1 cellular context compared by ENCODE assay signal in the genomic region with DNA sequence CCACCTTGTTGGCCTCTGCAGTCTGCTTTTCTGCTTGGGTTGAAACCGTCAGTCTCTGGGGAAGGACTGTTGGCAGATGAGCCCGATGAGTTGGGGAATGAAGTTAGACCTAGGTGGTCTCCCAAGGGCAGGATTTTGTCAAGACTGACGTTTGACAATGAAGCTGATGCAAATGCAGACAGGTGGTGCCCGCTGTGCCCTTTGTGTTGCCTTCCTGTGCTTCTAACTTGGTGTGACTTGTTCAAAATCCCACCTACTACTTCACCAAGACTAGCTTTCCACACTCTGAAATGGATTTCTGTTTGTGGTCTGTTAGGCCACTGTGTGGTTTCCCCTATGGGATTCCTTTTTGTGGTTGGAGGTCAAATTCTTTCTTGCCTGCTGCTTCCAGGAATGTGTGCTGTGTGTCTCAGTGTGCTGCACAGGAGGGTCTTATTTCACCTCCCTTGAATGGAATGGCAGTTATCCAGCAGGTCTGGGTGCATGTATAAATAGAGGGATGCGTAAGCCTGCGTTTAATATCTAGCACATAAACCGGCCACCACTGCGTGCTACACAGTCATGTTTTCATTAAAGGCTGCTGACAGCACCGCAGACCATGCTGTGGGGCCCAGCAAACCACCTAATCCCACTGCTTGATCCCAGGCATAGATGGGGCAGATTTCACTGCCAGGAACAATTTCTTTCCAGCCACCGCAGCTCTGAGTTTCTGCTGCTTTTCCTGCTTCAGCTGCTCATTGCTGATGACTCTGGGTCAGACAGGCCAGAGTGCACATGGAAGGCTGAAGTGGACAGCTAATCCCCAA.
TF ChIP-seq lines count a peak whose summit lies in the region.

No MANE protein-coding gene starts in this region.

TF ChIP-seq in HEK293, 187 proteins besides CTCF, POLR2A, EP300 and RAD21 (continued from another document):
- TF ChIP-seq, protein P1, sequence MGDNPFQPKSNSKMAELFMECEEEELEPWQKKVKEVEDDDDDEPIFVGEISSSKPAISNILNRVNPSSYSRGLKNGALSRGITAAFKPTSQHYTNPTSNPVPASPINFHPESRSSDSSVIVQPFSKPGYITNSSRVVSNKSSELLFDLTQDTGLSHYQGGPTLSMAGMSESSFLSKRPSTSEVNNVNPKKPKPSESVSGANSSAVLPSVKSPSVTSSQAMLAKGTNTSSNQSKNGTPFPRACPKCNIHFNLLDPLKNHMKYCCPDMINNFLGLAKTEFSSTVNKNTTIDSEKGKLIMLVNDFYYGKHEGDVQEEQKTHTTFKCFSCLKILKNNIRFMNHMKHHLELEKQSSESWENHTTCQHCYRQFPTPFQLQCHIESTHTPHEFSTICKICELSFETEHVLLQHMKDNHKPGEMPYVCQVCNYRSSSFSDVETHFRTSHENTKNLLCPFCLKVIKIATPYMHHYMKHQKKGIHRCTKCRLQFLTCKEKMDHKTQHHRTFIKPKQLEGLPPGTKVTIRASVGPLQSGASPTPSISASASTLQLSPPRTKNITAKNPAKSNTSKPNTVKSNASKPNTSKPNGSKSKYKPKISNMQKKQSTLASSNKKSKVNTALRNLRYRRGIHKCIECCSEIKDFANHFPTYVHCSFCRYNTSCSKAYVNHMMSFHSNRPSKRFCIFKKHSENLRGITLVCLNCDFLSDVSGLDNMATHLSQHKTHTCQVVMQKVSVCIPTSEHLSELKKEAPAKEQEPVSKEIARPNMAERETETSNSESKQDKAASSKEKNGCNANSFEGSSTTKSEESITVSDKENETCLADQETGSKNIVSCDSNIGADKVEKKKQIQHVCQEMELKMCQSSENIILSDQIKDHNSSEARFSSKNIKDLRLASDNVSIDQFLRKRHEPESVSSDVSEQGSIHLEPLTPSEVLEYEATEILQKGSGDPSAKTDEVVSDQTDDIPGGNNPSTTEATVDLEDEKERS (tag by site-specific recombination; IDR thresholded peaks at IDR 0.05), result no peak
- TF ChIP-seq ZNF10 (tag by site-specific recombination; IDR thresholded peaks at IDR 0.05) (no peak), ZBTB17 (tag by site-specific recombination; IDR thresholded peaks at IDR 0.05) (peak; percentile 62), ZBTB20 (tag by site-specific recombination; IDR thresholded peaks at IDR 0.05) (no peak), ZNF561 (tag by site-specific recombination; IDR thresholded peaks at IDR 0.05; ENCODE audit: borderline replicate concordance) (0 out of 2 replicates have a peak, but pooled peaks have one; percentile 41), ZNF37A (tag by site-specific recombination; IDR thresholded peaks at IDR 0.05) (no peak), ZNF629 (tag by site-specific recombination; IDR thresholded peaks at IDR 0.05) (no peak), BCL11A (tag by site-specific recombination; IDR thresholded peaks at IDR 0.05; ENCODE audit: low read depth) (no peak), HOXD13 (CRISPR knock-in tag; IDR thresholded peaks at IDR 0.05; ENCODE audit: borderline replicate concordance) (peak; percentile 22; the same call in 1 of the 2 replicates), SP7 (tag by site-specific recombination; IDR thresholded peaks at IDR 0.05) (peak; percentile 25; the same call in 1 of the 2 replicates), GLIS1 (tag by site-specific recombination; IDR thresholded peaks at IDR 0.05) (peak; percentile 87), ZNF658 (tag by site-specific recombination; IDR thresholded peaks at IDR 0.05) (no peak), ZNF121 (tag by site-specific recombination; IDR thresholded peaks at IDR 0.05) (no peak), ZNF768 (tag by site-specific recombination; IDR thresholded peaks at IDR 0.05) (0 out of 2 replicates have a peak, but pooled peaks have one; percentile 16), ZNF404 (tag by site-specific recombination; IDR thresholded peaks at IDR 0.05) (no peak), WT1 (tag by site-specific recombination; IDR thresholded peaks at IDR 0.05) (peak; percentile 12; the same call in 1 of the 2 replicates)
- TF ChIP-seq, protein P2, sequence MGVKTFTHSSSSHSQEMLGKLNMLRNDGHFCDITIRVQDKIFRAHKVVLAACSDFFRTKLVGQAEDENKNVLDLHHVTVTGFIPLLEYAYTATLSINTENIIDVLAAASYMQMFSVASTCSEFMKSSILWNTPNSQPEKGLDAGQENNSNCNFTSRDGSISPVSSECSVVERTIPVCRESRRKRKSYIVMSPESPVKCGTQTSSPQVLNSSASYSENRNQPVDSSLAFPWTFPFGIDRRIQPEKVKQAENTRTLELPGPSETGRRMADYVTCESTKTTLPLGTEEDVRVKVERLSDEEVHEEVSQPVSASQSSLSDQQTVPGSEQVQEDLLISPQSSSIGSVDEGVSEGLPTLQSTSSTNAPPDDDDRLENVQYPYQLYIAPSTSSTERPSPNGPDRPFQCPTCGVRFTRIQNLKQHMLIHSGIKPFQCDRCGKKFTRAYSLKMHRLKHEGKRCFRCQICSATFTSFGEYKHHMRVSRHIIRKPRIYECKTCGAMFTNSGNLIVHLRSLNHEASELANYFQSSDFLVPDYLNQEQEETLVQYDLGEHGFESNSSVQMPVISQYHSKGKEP (tag by site-specific recombination; IDR thresholded peaks at IDR 0.05), result peak; percentile 82
- TF ChIP-seq, protein P3, sequence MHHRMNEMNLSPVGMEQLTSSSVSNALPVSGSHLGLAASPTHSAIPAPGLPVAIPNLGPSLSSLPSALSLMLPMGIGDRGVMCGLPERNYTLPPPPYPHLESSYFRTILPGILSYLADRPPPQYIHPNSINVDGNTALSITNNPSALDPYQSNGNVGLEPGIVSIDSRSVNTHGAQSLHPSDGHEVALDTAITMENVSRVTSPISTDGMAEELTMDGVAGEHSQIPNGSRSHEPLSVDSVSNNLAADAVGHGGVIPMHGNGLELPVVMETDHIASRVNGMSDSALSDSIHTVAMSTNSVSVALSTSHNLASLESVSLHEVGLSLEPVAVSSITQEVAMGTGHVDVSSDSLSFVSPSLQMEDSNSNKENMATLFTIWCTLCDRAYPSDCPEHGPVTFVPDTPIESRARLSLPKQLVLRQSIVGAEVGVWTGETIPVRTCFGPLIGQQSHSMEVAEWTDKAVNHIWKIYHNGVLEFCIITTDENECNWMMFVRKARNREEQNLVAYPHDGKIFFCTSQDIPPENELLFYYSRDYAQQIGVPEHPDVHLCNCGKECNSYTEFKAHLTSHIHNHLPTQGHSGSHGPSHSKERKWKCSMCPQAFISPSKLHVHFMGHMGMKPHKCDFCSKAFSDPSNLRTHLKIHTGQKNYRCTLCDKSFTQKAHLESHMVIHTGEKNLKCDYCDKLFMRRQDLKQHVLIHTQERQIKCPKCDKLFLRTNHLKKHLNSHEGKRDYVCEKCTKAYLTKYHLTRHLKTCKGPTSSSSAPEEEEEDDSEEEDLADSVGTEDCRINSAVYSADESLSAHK (tag by site-specific recombination; IDR thresholded peaks at IDR 0.05), result no peak
- TF ChIP-seq, protein P4, sequence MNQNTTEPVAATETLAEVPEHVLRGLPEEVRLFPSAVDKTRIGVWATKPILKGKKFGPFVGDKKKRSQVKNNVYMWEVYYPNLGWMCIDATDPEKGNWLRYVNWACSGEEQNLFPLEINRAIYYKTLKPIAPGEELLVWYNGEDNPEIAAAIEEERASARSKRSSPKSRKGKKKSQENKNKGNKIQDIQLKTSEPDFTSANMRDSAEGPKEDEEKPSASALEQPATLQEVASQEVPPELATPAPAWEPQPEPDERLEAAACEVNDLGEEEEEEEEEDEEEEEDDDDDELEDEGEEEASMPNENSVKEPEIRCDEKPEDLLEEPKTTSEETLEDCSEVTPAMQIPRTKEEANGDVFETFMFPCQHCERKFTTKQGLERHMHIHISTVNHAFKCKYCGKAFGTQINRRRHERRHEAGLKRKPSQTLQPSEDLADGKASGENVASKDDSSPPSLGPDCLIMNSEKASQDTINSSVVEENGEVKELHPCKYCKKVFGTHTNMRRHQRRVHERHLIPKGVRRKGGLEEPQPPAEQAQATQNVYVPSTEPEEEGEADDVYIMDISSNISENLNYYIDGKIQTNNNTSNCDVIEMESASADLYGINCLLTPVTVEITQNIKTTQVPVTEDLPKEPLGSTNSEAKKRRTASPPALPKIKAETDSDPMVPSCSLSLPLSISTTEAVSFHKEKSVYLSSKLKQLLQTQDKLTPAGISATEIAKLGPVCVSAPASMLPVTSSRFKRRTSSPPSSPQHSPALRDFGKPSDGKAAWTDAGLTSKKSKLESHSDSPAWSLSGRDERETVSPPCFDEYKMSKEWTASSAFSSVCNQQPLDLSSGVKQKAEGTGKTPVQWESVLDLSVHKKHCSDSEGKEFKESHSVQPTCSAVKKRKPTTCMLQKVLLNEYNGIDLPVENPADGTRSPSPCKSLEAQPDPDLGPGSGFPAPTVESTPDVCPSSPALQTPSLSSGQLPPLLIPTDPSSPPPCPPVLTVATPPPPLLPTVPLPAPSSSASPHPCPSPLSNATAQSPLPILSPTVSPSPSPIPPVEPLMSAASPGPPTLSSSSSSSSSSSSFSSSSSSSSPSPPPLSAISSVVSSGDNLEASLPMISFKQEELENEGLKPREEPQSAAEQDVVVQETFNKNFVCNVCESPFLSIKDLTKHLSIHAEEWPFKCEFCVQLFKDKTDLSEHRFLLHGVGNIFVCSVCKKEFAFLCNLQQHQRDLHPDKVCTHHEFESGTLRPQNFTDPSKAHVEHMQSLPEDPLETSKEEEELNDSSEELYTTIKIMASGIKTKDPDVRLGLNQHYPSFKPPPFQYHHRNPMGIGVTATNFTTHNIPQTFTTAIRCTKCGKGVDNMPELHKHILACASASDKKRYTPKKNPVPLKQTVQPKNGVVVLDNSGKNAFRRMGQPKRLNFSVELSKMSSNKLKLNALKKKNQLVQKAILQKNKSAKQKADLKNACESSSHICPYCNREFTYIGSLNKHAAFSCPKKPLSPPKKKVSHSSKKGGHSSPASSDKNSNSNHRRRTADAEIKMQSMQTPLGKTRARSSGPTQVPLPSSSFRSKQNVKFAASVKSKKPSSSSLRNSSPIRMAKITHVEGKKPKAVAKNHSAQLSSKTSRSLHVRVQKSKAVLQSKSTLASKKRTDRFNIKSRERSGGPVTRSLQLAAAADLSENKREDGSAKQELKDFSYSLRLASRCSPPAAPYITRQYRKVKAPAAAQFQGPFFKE (tag by site-specific recombination; IDR thresholded peaks at IDR 0.05; ENCODE audit: borderline replicate concordance), result no peak
- TF ChIP-seq, protein P5, sequence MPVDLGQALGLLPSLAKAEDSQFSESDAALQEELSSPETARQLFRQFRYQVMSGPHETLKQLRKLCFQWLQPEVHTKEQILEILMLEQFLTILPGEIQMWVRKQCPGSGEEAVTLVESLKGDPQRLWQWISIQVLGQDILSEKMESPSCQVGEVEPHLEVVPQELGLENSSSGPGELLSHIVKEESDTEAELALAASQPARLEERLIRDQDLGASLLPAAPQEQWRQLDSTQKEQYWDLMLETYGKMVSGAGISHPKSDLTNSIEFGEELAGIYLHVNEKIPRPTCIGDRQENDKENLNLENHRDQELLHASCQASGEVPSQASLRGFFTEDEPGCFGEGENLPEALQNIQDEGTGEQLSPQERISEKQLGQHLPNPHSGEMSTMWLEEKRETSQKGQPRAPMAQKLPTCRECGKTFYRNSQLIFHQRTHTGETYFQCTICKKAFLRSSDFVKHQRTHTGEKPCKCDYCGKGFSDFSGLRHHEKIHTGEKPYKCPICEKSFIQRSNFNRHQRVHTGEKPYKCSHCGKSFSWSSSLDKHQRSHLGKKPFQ (tag by site-specific recombination; IDR thresholded peaks at IDR 0.05), result 0 out of 2 replicates have a peak, but pooled peaks have one; percentile 13
- TF ChIP-seq, protein P6, sequence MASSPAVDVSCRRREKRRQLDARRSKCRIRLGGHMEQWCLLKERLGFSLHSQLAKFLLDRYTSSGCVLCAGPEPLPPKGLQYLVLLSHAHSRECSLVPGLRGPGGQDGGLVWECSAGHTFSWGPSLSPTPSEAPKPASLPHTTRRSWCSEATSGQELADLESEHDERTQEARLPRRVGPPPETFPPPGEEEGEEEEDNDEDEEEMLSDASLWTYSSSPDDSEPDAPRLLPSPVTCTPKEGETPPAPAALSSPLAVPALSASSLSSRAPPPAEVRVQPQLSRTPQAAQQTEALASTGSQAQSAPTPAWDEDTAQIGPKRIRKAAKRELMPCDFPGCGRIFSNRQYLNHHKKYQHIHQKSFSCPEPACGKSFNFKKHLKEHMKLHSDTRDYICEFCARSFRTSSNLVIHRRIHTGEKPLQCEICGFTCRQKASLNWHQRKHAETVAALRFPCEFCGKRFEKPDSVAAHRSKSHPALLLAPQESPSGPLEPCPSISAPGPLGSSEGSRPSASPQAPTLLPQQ (tag by site-specific recombination; IDR thresholded peaks at IDR 0.05), result peak; percentile 98
TF ChIP-seq in HEK293: peak in this region for 14.
